In the genomic region with DNA sequence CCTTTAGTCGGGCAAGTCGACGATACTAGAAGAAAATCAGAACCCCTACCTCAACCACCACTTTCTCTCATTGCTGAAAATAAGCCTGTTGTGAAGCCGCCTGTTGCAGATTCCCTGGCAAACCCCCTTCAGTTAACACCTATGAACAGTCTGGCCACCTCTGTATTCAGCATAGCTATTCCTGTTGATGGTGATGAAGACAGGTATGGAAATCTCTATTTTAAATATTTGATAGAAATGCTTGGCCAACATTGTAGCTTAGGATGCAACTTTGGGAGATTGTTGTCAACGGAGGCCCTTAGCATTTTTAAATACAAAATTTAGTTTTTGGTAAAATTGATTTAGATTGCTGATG, we compare ENCODE assay signal across 7 cellular contexts. TPM values are rescaled to one million over a fixed set of nuclear protein-coding genes. Genes with fewer than 3 reads are reported as not detected.
DNase-seq lines count a peak whose midpoint lies in the region; ATAC-seq and TF ChIP-seq lines count a peak whose summit lies in the region.

No MANE protein-coding gene starts in this region.

- peak overlapping the region; percentile 90 for H3K9ac ChIP-seq in SK-N-MC (ENCODE audit: insufficient read length)
- H3K9ac ChIP-seq in skeletal muscle satellite cell (ENCODE audit: low read depth, low read length): peak overlapping the region; percentile 97

- no peaks in the 10 kb centered on the region; the same call in 1 of the 2 replicates for H3K36me3 ChIP-seq in H7 (replicated peaks; ENCODE audit: control insufficient read depth, insufficient read depth, low read length)
- peaks cover 37% of the 10 kb centered on the region for H3K36me3 ChIP-seq in SK-N-MC (ENCODE audit: insufficient read depth, low read length)
- H3K36me3 ChIP-seq in skeletal muscle satellite cell (ENCODE audit: insufficient read depth, low read length): peaks cover 31% of the 10 kb centered on the region

- H3K27ac ChIP-seq in SK-N-MC: no peak overlapping the region

- H3K4me2 ChIP-seq in skeletal muscle satellite cell (ENCODE audit: low read length): peak overlapping the region; percentile 83

- ATAC-seq in HG02870 (IDR thresholded peaks at IDR 0.05; ENCODE audit: unreplicated experiment) (no peak), GM19455 (IDR thresholded peaks at IDR 0.05; ENCODE audit: unreplicated experiment) (no peak)

- H3K4me1 ChIP-seq in skeletal muscle satellite cell (ENCODE audit: control insufficient read depth, insufficient read depth, low read length): peaks cover 26% of the 10 kb centered on the region

- H3K9me3 ChIP-seq in SK-N-MC (ENCODE audit: low read depth, low read length): no peaks in the 10 kb centered on the region
- no peaks in the 10 kb centered on the region for H3K9me3 ChIP-seq in skeletal muscle satellite cell (replicated peaks; ENCODE audit: low read length)

- DNase-seq in H7 (no peak), SK-N-MC (ENCODE audit: low read depth, low spot score) (no peak), fibroblast of villous mesenchyme (ENCODE audit: low read depth) (no peak), glomerular visceral epithelial cell (ENCODE audit: extremely low spot score) (no peak)

- peak overlapping the region; percentile 87 for H3K4me3 ChIP-seq in H7 (ENCODE audit: insufficient read depth, low read depth, low read length)
- peak overlapping the region; percentile 88 for H3K4me3 ChIP-seq in SK-N-MC
- H3K4me3 ChIP-seq in fibroblast of villous mesenchyme (ENCODE audit: low read depth, low read length): peak overlapping the region; percentile 98
- H3K4me3 ChIP-seq in skeletal muscle satellite cell (ENCODE audit: low read length): peak overlapping the region; percentile 98

- no peak for TF ChIP-seq CTCF in fibroblast of villous mesenchyme (IDR thresholded peaks at IDR 0.05; ENCODE audit: insufficient read depth, low read depth, low read length)

- H3K27me3 ChIP-seq in H7 (ENCODE audit: control insufficient read depth, insufficient read depth, low read length) (no peaks in the 10 kb centered on the region), skeletal muscle satellite cell (ENCODE audit: control insufficient read depth, insufficient read depth, low read length) (no peaks in the 10 kb centered on the region)

RNA-seq across cellular contexts. Expression of a gene that starts 3.0 kb away (rescaled TPM):
- total RNA-seq in H7 (2014; rRNA removed; shearing (Covaris generic)): 5.8 and 6.1 TPM in 2 replicates
- total RNA-seq in fibroblast of villous mesenchyme: 14.2 and 16.4 TPM in 2 replicates
- total RNA-seq in skeletal muscle satellite cell (2012; rRNA removed): 9.1 and 10.0 TPM in 2 replicates
